13 cellular contexts compared by ENCODE assay signal in the genomic region with DNA sequence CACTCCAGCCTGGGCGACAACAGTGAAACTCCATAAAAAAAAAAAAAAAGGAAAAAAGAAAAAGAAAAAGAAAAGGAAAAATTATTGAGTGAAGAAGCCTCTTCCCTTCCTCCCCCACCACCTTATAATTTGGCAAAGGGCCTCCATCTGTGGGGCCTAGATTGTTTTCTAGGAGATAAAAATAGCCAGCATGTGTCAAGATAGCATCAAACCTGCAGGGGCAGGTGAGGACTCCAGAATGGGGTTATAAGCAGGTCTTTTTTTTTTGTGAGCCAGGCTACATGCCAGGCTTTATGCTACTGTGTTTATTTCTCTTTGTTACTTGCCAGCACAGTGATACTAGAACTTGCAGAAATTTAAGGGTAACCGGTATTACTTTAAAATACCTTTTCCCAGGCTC. TPM values are rescaled to one million over a fixed set of nuclear protein-coding genes. Genes with fewer than 3 reads are reported as not detected.
"Had no signal": no experiment of that assay in that cellular context is flagged by ENCODE, and none has a peak within 500 bp of the region (broad histone marks: within the 10 kb centered on the region; RNA-seq: fewer than 3 reads in every experiment).

No MANE protein-coding gene starts in this region.

- H3K27ac ChIP-seq: epithelial cell of prostate had no signal

- H3K4me1 Mint-ChIP-seq: activated B cell treated with CpG ODN at 0.5 μM for 24 hours; activated CD4-positive, alpha-beta T cell treated with anti-CD3 and anti-CD28 coated beads, Interleukin-2, amount 10 ng/mL, durations not matched to agents 7 days and 5 days; activated naive CD4-positive, alpha-beta T cell treated with anti-CD3 and anti-CD28 coated beads, Interleukin-2, amount 50 U/mL, for 24 hours had no signal

- H3K27me3 Mint-ChIP-seq: activated B cell treated with CpG ODN at 0.5 μM for 24 hours; activated CD4-positive, alpha-beta T cell treated with anti-CD3 and anti-CD28 coated beads, Interleukin-2, amount 10 ng/mL, durations not matched to agents 7 days and 5 days; activated naive CD4-positive, alpha-beta T cell treated with anti-CD3 and anti-CD28 coated beads, Interleukin-2, amount 50 U/mL, for 24 hours; dendritic cell treated with granulocyte-macrophage colony-stimulating factor and Interleukin-4, amounts not matched to agents 40 ng/mL and 50 ng/mL, for 4 days; effector memory CD8-positive, alpha-beta T cell had no signal

- H3K4me3 Mint-ChIP-seq: activated B cell treated with CpG ODN at 0.5 μM for 24 hours; activated CD4-positive, alpha-beta T cell treated with anti-CD3 and anti-CD28 coated beads, Interleukin-2, amount 10 ng/mL, durations not matched to agents 7 days and 5 days; activated naive CD4-positive, alpha-beta T cell treated with anti-CD3 and anti-CD28 coated beads, Interleukin-2, amount 50 U/mL, for 24 hours; dendritic cell treated with granulocyte-macrophage colony-stimulating factor and Interleukin-4, amounts not matched to agents 40 ng/mL and 50 ng/mL, for 4 days; effector memory CD8-positive, alpha-beta T cell had no signal

- ATAC-seq: effector memory CD8-positive, alpha-beta T cell had no signal

- H3K9me3 Mint-ChIP-seq: activated B cell treated with CpG ODN at 0.5 μM for 24 hours; activated CD4-positive, alpha-beta T cell treated with anti-CD3 and anti-CD28 coated beads, Interleukin-2, amount 10 ng/mL, durations not matched to agents 7 days and 5 days; activated naive CD4-positive, alpha-beta T cell treated with anti-CD3 and anti-CD28 coated beads, Interleukin-2, amount 50 U/mL, for 24 hours; activated T-helper 2 cell treated with anti-CD3 and anti-CD28 coated beads, Interferon-gamma antibody, Interleukin-2, Interleukin-4, amounts not matched to agents 10 μg/mL and 5 μg/mL and 100 μg/mL, durations not matched to agents 14 hours and 24 hours and 36 hours; dendritic cell treated with granulocyte-macrophage colony-stimulating factor and Interleukin-4, amounts not matched to agents 40 ng/mL and 50 ng/mL, for 4 days; effector memory CD8-positive, alpha-beta T cell had no signal

- H3K36me3 Mint-ChIP-seq: activated naive CD4-positive, alpha-beta T cell treated with anti-CD3 and anti-CD28 coated beads, Interleukin-2, amount 50 U/mL, for 24 hours had no signal

- H3K27ac Mint-ChIP-seq: activated B cell treated with CpG ODN at 0.5 μM for 24 hours; activated CD4-positive, alpha-beta T cell treated with anti-CD3 and anti-CD28 coated beads, Interleukin-2, amount 10 ng/mL, durations not matched to agents 7 days and 5 days; activated naive CD4-positive, alpha-beta T cell treated with anti-CD3 and anti-CD28 coated beads, Interleukin-2, amount 50 U/mL, for 24 hours; activated T-helper 2 cell treated with anti-CD3 and anti-CD28 coated beads, Interferon-gamma antibody, Interleukin-2, Interleukin-4, amounts not matched to agents 10 μg/mL and 5 μg/mL and 100 μg/mL, durations not matched to agents 14 hours and 24 hours and 36 hours; dendritic cell treated with granulocyte-macrophage colony-stimulating factor and Interleukin-4, amounts not matched to agents 40 ng/mL and 50 ng/mL, for 4 days; effector memory CD8-positive, alpha-beta T cell had no signal

- FAIRE-seq: small intestine, urothelium cell line had no signal

- DNase-seq: activated B cell treated with CpG ODN at 0.5 μM for 24 hours; activated CD4-positive, alpha-beta T cell treated with anti-CD3 and anti-CD28 coated beads, Interleukin-2, amount 10 ng/mL, durations not matched to agents 7 days and 5 days; activated T-cell treated with anti-CD3 and anti-CD28 coated beads for 4 hours; central memory CD4-positive, alpha-beta T cell; effector memory CD8-positive, alpha-beta T cell; hippocampal formation; small intestine had no signal

RNA-seq across cellular contexts. Expression of gene KCNRG, which starts 30.1 kb away (rescaled TPM):
- total RNA-seq: kidney epithelial cell had no signal
